In genomic region chr14:100064609-100065160, GRCh38 we compare ENCODE assay signal across 1 cellular context.
A peak's percentile ranks its signal among the peaks of the same experiment; 100 is the strongest.
TF ChIP-seq lines count a peak whose summit lies in the region.

No MANE protein-coding gene starts in this region.

TF ChIP-seq in K562, 482 proteins besides CTCF, POLR2A, EP300 and RAD21:
- TF ChIP-seq MAFK (IDR thresholded peaks at IDR 0.05; ENCODE audit: low read length) (0 out of 2 replicates have a peak, but pooled peaks have one; percentile 25), NFIC (IDR thresholded peaks at IDR 0.05) (peak; percentile 42; the same call in 1 of the 2 replicates), ZNF316 (IDR thresholded peaks at IDR 0.05) (peak; percentile 74), C11orf30 (IDR thresholded peaks at IDR 0.05; ENCODE audit: low read depth) (peak; percentile 72)
TF ChIP-seq in K562: peak in this region for 4; not testable (repeated sequence) for 478.
